ENCODE assay signal across 8 cellular contexts in genomic region chr18:75244914-75245313, GRCh38.
"Had no signal": no experiment of that assay in that cellular context is flagged by ENCODE, and none has a peak within 500 bp of the region (broad histone marks: within the 10 kb centered on the region; RNA-seq: fewer than 3 reads in every experiment).

No MANE protein-coding gene starts in this region.

- H3K4me3 ChIP-seq: smooth muscle cell had no signal

- ATAC-seq: activated CD4-positive, CD25-positive, alpha-beta regulatory T cell treated with anti-CD3 and anti-CD28 coated beads, Interleukin-2, amount 50 U/mL, for 24 hours had no signal

- H3K4me3 Mint-ChIP-seq: T-helper 2 cell treated with Interferon-gamma antibody and Interleukin-4, amounts not matched to agents 5 μg/mL and 100 μg/mL, for 36 hours had no signal

- H3K27me3 Mint-ChIP-seq: progenitor cell of endocrine pancreas had no signal

- H3K27ac Mint-ChIP-seq: progenitor cell of endocrine pancreas; T-helper 2 cell treated with Interferon-gamma antibody and Interleukin-4, amounts not matched to agents 5 μg/mL and 100 μg/mL, for 36 hours had no signal

- H3K36me3 Mint-ChIP-seq: stimulated activated effector memory CD8-positive, alpha-beta T cell treated with anti-CD3 and anti-CD28 coated beads, Interleukin-12 subunit alpha, Interleukin-12 subunit beta, amount 100 ng/mL, for 72 hours had no signal

- H3K9me3 Mint-ChIP-seq: stimulated activated effector memory CD8-positive, alpha-beta T cell treated with anti-CD3 and anti-CD28 coated beads, Interleukin-12 subunit alpha, Interleukin-12 subunit beta, amount 100 ng/mL, for 72 hours; T-helper 2 cell treated with Interferon-gamma antibody and Interleukin-4, amounts not matched to agents 5 μg/mL and 100 μg/mL, for 36 hours had no signal

- DNase-seq: cortex of kidney; effector CD8-positive, alpha-beta T cell; nucleus accumbens had no signal
